ENCODE assay signal across 1 cellular context in genomic region chr9:124248066-124248465, GRCh38.
TF ChIP-seq lines count a peak whose summit lies in the region.

No MANE protein-coding gene starts in this region.

TF ChIP-seq in GM12878, 131 proteins besides CTCF, POLR2A, EP300 and RAD21 (continued from another document):
- no peak for TF ChIP-seq NFXL1 (IDR thresholded peaks at IDR 0.05; ENCODE audit: borderline replicate concordance)
- no peak for TF ChIP-seq IKZF2 (IDR thresholded peaks at IDR 0.05)
- TF ChIP-seq GATAD2B (conservative IDR thresholded peaks at IDR 0.05; ENCODE audit: low read depth): no peak
- no peak for TF ChIP-seq RUNX3 (IDR thresholded peaks at IDR 0.05; ENCODE audit: low read length)
- TF ChIP-seq, protein P1, sequence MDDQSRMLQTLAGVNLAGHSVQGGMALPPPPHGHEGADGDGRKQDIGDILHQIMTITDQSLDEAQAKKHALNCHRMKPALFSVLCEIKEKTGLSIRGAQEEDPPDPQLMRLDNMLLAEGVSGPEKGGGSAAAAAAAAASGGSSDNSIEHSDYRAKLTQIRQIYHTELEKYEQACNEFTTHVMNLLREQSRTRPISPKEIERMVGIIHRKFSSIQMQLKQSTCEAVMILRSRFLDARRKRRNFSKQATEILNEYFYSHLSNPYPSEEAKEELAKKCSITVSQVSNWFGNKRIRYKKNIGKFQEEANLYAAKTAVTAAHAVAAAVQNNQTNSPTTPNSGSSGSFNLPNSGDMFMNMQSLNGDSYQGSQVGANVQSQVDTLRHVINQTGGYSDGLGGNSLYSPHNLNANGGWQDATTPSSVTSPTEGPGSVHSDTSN (IDR thresholded peaks at IDR 0.05; ENCODE audit: insufficient replicate concordance, low read depth, low read length): no peak
- no peak for TF ChIP-seq YY1 (IDR thresholded peaks at IDR 0.05; ENCODE audit: low read depth, low read length)
- no peak for TF ChIP-seq HSF1 (IDR thresholded peaks at IDR 0.05; ENCODE audit: low read depth, low read length)
- no peak for TF ChIP-seq ESRRA (IDR thresholded peaks at IDR 0.05; ENCODE audit: low read length)
- no peak for TF ChIP-seq ZNF217 (IDR thresholded peaks at IDR 0.05)
- TF ChIP-seq TBL1XR1 (IDR thresholded peaks at IDR 0.05; ENCODE audit: low read depth, low read length): no peak
- TF ChIP-seq TCF3 (IDR thresholded peaks at IDR 0.05; ENCODE audit: borderline replicate concordance, insufficient read depth, low read depth, low read length): no peak
- TF ChIP-seq NBN (IDR thresholded peaks at IDR 0.05): no peak
- TF ChIP-seq ZZZ3 (IDR thresholded peaks at IDR 0.05; ENCODE audit: control insufficient read depth, insufficient read length, low read depth): no peak
